12 cellular contexts compared by ENCODE assay signal in the genomic region with DNA sequence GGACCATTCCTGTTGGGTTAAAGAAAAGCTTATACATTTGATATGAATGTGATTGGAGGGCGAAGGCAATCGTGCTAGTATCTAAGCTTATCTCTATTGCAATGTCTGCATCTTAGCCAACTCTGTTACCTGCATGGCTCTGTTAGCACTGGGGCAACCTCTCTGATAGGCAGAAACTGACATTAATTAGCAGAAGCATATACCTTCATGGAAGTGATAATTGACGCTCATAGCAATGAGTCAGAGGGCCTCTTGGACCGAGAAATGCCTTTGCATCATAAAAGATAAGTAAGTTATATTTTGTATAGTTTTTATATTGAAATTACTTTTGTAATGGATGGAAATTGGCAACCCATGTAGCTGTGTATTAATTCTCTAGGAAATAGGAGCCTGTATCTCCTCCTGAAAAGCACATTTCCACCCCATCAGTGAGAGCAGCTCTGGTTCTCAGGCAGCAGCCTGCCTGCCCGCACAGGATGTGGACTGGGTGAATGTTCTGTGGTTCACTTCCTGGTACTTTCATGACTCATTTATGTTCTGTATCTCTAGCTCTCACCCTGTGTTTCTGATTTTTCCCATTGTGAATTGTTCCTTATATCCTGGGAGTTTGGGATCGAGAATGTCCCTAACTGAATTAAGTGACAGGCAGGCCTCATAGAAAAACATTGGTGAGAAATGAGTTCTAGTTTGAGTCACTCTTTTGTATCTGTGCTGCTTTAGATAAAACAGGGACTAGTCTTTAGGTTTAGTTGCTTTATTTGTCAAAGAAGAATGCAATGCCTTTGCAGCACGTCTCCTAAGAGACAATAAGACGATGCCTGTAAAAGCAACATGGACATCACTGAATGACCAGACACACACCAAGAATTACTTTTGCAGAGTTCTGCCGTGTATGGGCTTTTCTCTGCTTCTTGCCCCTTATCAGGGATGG.
DNase-seq lines count a peak whose midpoint lies in the region; ATAC-seq and TF ChIP-seq lines count a peak whose summit lies in the region.
"Had no signal": no experiment of that assay in that cellular context is flagged by ENCODE, and none has a peak within 500 bp of the region (broad histone marks: within the 10 kb centered on the region; RNA-seq: fewer than 3 reads in every experiment).

No MANE protein-coding gene starts in this region.

- no peaks in the 10 kb centered on the region for H3K9me3 Mint-ChIP-seq in activated CD4-positive, alpha-beta memory T cell treated with anti-CD3 and anti-CD28 coated beads for 36 hours

- peak; percentile 30 for DNase-seq in activated CD4-positive, alpha-beta memory T cell treated with anti-CD3 and anti-CD28 coated beads for 36 hours
- no peak for DNase-seq in omental fat pad (ENCODE audit: low spot score)
- DNase-seq in iPS-NIHi7 (ENCODE audit: extremely low spot score): no peak
- no peak for DNase-seq in hypothalamus (lab: John Stamatoyannopoulos, UW)
- DNase-seq: activated T-cell treated with anti-CD3 and anti-CD28 coated beads, Interleukin-2, amount 50 U/mL, for 24 hours; hippocampal formation; NCI-H345 had no signal

- no peaks in the 10 kb centered on the region for H3K36me3 ChIP-seq in mesodermal cell (ENCODE audit: control insufficient read depth, insufficient read depth, low read length)

- intact Hi-C loops in activated CD4-positive, alpha-beta memory T cell treated with anti-CD3 and anti-CD28 coated beads for 36 hours (cut with micrococcal nuclease): no loop called here

- no peaks in the 10 kb centered on the region for H3K9me3 ChIP-seq in mesodermal cell (ENCODE audit: control insufficient read depth, low read length)

- no peaks in the 10 kb centered on the region for H3K36me3 Mint-ChIP-seq in activated CD4-positive, alpha-beta memory T cell treated with anti-CD3 and anti-CD28 coated beads for 36 hours

- POLR2A ChIA-PET in activated CD4-positive, alpha-beta memory T cell treated with anti-CD3 and anti-CD28 coated beads for 36 hours (lab: Charles Lee): no interaction called here

- peak overlapping the region; percentile 59 for H3K27ac ChIP-seq in mesodermal cell (ENCODE audit: low read depth, low read length, severe bottlenecking)
- H3K27ac ChIP-seq: SK-N-MC had no signal

- H3K4me1 Mint-ChIP-seq in activated CD4-positive, alpha-beta memory T cell treated with anti-CD3 and anti-CD28 coated beads for 36 hours (ENCODE audit: low read depth): no peaks in the 10 kb centered on the region

- CTCF ChIA-PET in activated CD4-positive, alpha-beta memory T cell treated with anti-CD3 and anti-CD28 coated beads for 36 hours (lab: Charles Lee): no interaction called here

- H3K4me1 ChIP-seq in mesodermal cell (ENCODE audit: control insufficient read depth, insufficient read depth, low read length, poor library complexity, severe bottlenecking): peaks cover 8% of the 10 kb centered on the region

- no peak overlapping the region for H3K4me3 ChIP-seq in mesodermal cell (ENCODE audit: extremely low read depth, insufficient read depth, low read length, poor library complexity, severe bottlenecking)
- H3K4me3 ChIP-seq: SK-N-MC had no signal

- H3K27me3 Mint-ChIP-seq in activated CD4-positive, alpha-beta memory T cell treated with anti-CD3 and anti-CD28 coated beads for 36 hours: no peaks in the 10 kb centered on the region
- H3K27me3 Mint-ChIP-seq: activated T-cell treated with anti-CD3 and anti-CD28 coated beads, Interleukin-2, amount 50 U/mL, for 24 hours had no signal

- WGBS in mesodermal cell (ENCODE audit: insufficient coverage in 2 of 2), 2 experiments: 75 to 100% methylated on average over 1 to 2 of the region's 9 CpGs

- peak; percentile 79 for ATAC-seq in GM18868 (IDR thresholded peaks at IDR 0.05; ENCODE audit: unreplicated experiment)
- peak; percentile 50 for ATAC-seq in HG03108 (IDR thresholded peaks at IDR 0.05; ENCODE audit: unreplicated experiment)
- ATAC-seq in HG03280 (IDR thresholded peaks at IDR 0.05; ENCODE audit: unreplicated experiment): no peak
- no peak for ATAC-seq in omental fat pad (ENCODE audit: low FRiP score)

- no peak for TF ChIP-seq CTCF in omental fat pad (IDR thresholded peaks at IDR 0.05)

- no peak overlapping the region for H3K27ac Mint-ChIP-seq in activated CD4-positive, alpha-beta memory T cell treated with anti-CD3 and anti-CD28 coated beads for 36 hours
- H3K27ac Mint-ChIP-seq: activated T-cell treated with anti-CD3 and anti-CD28 coated beads, Interleukin-2, amount 50 U/mL, for 24 hours had no signal

- no peak overlapping the region for H3K4me3 Mint-ChIP-seq in activated CD4-positive, alpha-beta memory T cell treated with anti-CD3 and anti-CD28 coated beads for 36 hours
- H3K4me3 Mint-ChIP-seq: activated T-cell treated with anti-CD3 and anti-CD28 coated beads, Interleukin-2, amount 50 U/mL, for 24 hours had no signal

Comparison
In these comparisons a context has a peak if more than half of its experiments do, and no peak if none do; other contexts are left out.
1. ATAC-seq: peak in GM18868 (single experiment) and HG03108 (single experiment); none in HG03280 (single experiment) and omental fat pad (single experiment).